8 cellular contexts compared by ENCODE assay signal in genomic region chr11:47257518-47258316, GRCh38. TPM values are rescaled to one million over a fixed set of nuclear protein-coding genes. Genes with fewer than 3 reads are reported as not detected.
DNase-seq lines count a peak whose midpoint lies in the region; ATAC-seq and TF ChIP-seq lines count a peak whose summit lies in the region.

Gene NR1H3 (plus strand): TSS chr11:47257996. CDS start chr11:47259217, 1,221 bp downstream.

- no peaks in the 10 kb centered on the region for H3K36me3 ChIP-seq in Peyer's patch
- peaks cover 0 to 10% of the 10 kb centered on the region in 2 donors for H3K36me3 ChIP-seq in duodenal mucosa (ENCODE audit: control insufficient read depth in 1 of 2, insufficient read depth in 2 of 2, low read length in 2 of 2)
- peaks cover 7% of the 10 kb centered on the region for H3K36me3 ChIP-seq in lower lobe of right lung
- H3K36me3 ChIP-seq in thoracic aorta: no peaks in the 10 kb centered on the region

- H3K27me3 ChIP-seq in Peyer's patch: no peaks in the 10 kb centered on the region
- H3K27me3 ChIP-seq in duodenal mucosa (ENCODE audit: control insufficient read depth in 1 of 2, insufficient read depth in 2 of 2, low read length in 2 of 2): no peaks in the 10 kb centered on the region
- no peaks in the 10 kb centered on the region for H3K27me3 ChIP-seq in lower lobe of right lung (ENCODE audit: low read depth)
- H3K27me3 ChIP-seq in thoracic aorta (replicated peaks; ENCODE audit: insufficient read depth): no peaks in the 10 kb centered on the region

- peak; percentile 82 to 85 for ATAC-seq in lower lobe of right lung
- ATAC-seq in thoracic aorta (ENCODE audit: insufficient number of reproducible peaks, low FRiP score, low read depth): peak; percentile 39
- ATAC-seq in HG03521 (IDR thresholded peaks at IDR 0.05; ENCODE audit: unreplicated experiment): no peak

- intact Hi-C loops in lower lobe of right lung (cut with DNase I): no loop called here

- H3K9me3 ChIP-seq in Peyer's patch (no peaks in the 10 kb centered on the region), duodenal mucosa (ENCODE audit: control insufficient read depth in 1 of 2, low read length in 2 of 2) (no peaks in the 10 kb centered on the region), lower lobe of right lung (no peaks in the 10 kb centered on the region), thoracic aorta (no peaks in the 10 kb centered on the region)

- peaks cover 0 to 67% (median 8%) of the 10 kb centered on the region in 4 donors for H3K4me1 ChIP-seq in Peyer's patch
- H3K4me1 ChIP-seq in duodenal mucosa (ENCODE audit: control insufficient read depth in 1 of 2, insufficient read depth in 2 of 2, low read length in 2 of 2): peaks cover 49 to 51% of the 10 kb centered on the region in 2 donors
- H3K4me1 ChIP-seq in lower lobe of right lung: peaks cover 66% of the 10 kb centered on the region
- H3K4me1 ChIP-seq in thoracic aorta (ENCODE audit: control insufficient read depth in 1 of 2, low read depth in 2 of 2): peaks cover 25 to 45% of the 10 kb centered on the region in 2 donors

- peak within 1 kb of the TSS; percentile 31 to 74 for H3K9ac ChIP-seq in duodenal mucosa (ENCODE audit: low read depth in 1 of 2, low read length in 2 of 2)

- H3K4me3 ChIP-seq in Peyer's patch (peak within 1 kb of the TSS in 3 of 4 donors; percentile 31 to 58 (median 57)), duodenal mucosa (ENCODE audit: low read depth in 1 of 2, low read length in 2 of 2) (peak within 1 kb of the TSS; percentile 66 to 77), lower lobe of right lung (peak within 1 kb of the TSS; percentile 52), thoracic aorta (peak within 1 kb of the TSS; percentile 58)

- peak within 1 kb of the TSS; percentile 20 to 81 (median 68) for H3K27ac ChIP-seq in Peyer's patch
- peak within 1 kb of the TSS; percentile 24 for H3K27ac ChIP-seq in duodenal mucosa (ENCODE audit: low read depth, low read length)
- peak within 1 kb of the TSS; percentile 74 for H3K27ac ChIP-seq in lower lobe of right lung
- peak within 1 kb of the TSS; percentile 56 to 72 for H3K27ac ChIP-seq in thoracic aorta

- DNase-seq in NCI-H82 (lab: John Stamatoyannopoulos, UW) (peak; percentile 62), NCI-H82 treated with DMSO at 0.1 percent for 48 hours (lab: John Stamatoyannopoulos, UW; ENCODE audit: unreplicated experiment) (no peak), Peyer's patch (peak in 2 of 3 donors; percentile 85 to 86), lower lobe of right lung (peak; percentile 87), thoracic aorta (ENCODE audit: low spot score) (no peak), T-helper 2 cell (no peak)

- TF ChIP-seq CTCF in Peyer's patch (IDR thresholded peaks at IDR 0.05) (peak in 4 of 6 experiments; percentile 46 to 70 (median 56)), lower lobe of right lung (IDR thresholded peaks at IDR 0.05) (peak; percentile 51), thoracic aorta (IDR thresholded peaks at IDR 0.05) (peak; percentile 56)

- TF ChIP-seq POLR2A in Peyer's patch (IDR thresholded peaks at IDR 0.05): no peak

RNA-seq across cellular contexts. Expression of gene NR1H3, which starts in this region (rescaled TPM):
- 100 to 1,000 TPM in 3 of 4 donors, 10 to 100 TPM in 1; 95.8 to 152 (median 123) TPM for total RNA-seq in Peyer's patch
- total RNA-seq in lower lobe of right lung: 49.2 TPM
- total RNA-seq in thoracic aorta: 10 to 100 TPM; 11.6 to 20.4 TPM

Comparison
In these comparisons a context has a peak if more than half of its experiments do, and no peak if none do; other contexts are left out.
1. DNase-seq: peak in NCI-H82 (single experiment), Peyer's patch (2 of 3) and lower lobe of right lung (single experiment); none in NCI-H82 treated with DMSO at 0.1 percent for 48 hours (single experiment), thoracic aorta (single experiment) and T-helper 2 cell (0 of 5).
2. H3K27ac ChIP-seq: peak in every context shown above with its lines; median percentile 74 in lower lobe of right lung; 68 in Peyer's patch; 64 in thoracic aorta; 24 in duodenal mucosa.
3. Peak in every context shown above with its lines, with median percentiles within 50 percentile points of each other: H3K4me3 ChIP-seq and CTCF ChIP-seq.